8 cellular contexts compared by ENCODE assay signal in the genomic region with DNA sequence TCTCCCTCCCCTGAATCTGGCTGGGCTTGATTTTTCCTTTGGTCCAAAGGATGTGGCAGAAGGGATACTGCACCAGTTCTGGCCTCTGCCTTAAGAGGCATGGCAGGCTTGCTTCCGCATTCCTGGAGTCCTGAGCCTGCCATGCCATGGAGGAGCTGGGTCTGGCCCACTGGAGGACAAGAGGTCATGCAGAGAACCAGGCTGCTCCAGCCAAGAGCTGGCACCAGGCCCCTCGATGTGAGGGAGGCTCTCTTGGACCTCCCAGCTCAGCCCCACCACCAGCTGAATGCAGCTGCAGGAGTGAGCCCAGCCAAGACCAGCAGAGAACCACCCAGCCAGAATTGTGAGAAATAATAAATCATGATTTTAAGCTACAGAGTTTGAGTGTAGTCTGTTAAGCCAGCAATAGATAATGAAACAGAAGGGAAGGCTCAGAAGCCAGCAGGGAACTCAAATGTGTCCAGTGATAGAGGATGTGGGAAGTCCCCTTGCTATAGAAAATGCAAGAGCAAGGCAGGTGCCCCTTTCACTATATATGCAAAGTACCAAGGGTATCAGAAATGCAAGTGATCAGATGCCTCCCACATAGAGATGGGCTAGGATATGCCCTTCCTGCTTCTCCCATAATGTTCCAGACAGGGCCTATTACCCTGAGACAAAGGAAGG.
DNase-seq lines count a peak whose midpoint lies in the region; ATAC-seq and TF ChIP-seq lines count a peak whose summit lies in the region.
"Had no signal": no experiment of that assay in that cellular context is flagged by ENCODE, and none has a peak within 500 bp of the region (broad histone marks: within the 10 kb centered on the region; RNA-seq: fewer than 3 reads in every experiment).

No MANE protein-coding gene starts in this region.

- ATAC-seq in GM18517 (IDR thresholded peaks at IDR 0.05; ENCODE audit: unreplicated experiment) (peak; percentile 53), GM21786 (IDR thresholded peaks at IDR 0.05; ENCODE audit: unreplicated experiment) (peak; percentile 57), T-cell (replicated peaks in 1 of 4) (peak in 1 of 4 experiments; percentile 42), natural killer cell (no peak)

- WGBS in stomach, 5 donors, result 14 to 75% (median 73%) methylated on average over 1 to 2 of the region's 2 CpGs

- no peak overlapping the region for H3K4me3 ChIP-seq in stomach
- H3K4me3 ChIP-seq: uterus had no signal

- H3K36me3 ChIP-seq in stomach, result no peaks in the 10 kb centered on the region
- H3K36me3 ChIP-seq: uterus had no signal

- H3K27ac ChIP-seq in stomach, result no peak overlapping the region
- H3K27ac ChIP-seq: uterus had no signal

- intact Hi-C loops in natural killer cell (cut with micrococcal nuclease), result loop anchor here (5.0 to 10.0 kb wide), 3 partner anchors 48 to 234 kb away; no protein-coding TSS in a partner anchor
- intact Hi-C loops in stomach (cut with DNase I; ENCODE audit: low total_unique reads), result no loop called here

- TF ChIP-seq EP300 in stomach (IDR thresholded peaks at IDR 0.05), result no peak

- H3K27me3 ChIP-seq in stomach, result no peaks in the 10 kb centered on the region
- H3K27me3 ChIP-seq: uterus had no signal

- H3K27ac Mint-ChIP-seq in T-cell (peak overlapping the region; percentile 9 to 77), natural killer cell (peak overlapping the region; percentile 91 to 99)

- H3K4me3 Mint-ChIP-seq in T-cell (no peak overlapping the region), natural killer cell (peak overlapping the region; percentile 35)

- CTCF ChIA-PET in T-cell (lab: Charles Lee), result interaction anchor here in 1 of 2 donors (0.6 kb wide), 1 partner anchor 49 kb away, joined by 8 read pairs; no protein-coding TSS in a partner anchor

- no peak for TF ChIP-seq POLR2A in stomach (IDR thresholded peaks at IDR 0.05)
- no peak for TF ChIP-seq POLR2A in erythroblast (IDR thresholded peaks at IDR 0.05; ENCODE audit: low read length)

- no peaks in the 10 kb centered on the region for H3K9me3 ChIP-seq in stomach
- H3K9me3 ChIP-seq: uterus had no signal

- H3K9me3 Mint-ChIP-seq in T-cell (no peaks in the 10 kb centered on the region), natural killer cell (no peaks in the 10 kb centered on the region)

- H3K27me3 Mint-ChIP-seq in T-cell (no peaks in the 10 kb centered on the region), natural killer cell (ENCODE audit: low read depth in 2 of 2) (no peaks in the 10 kb centered on the region)

- POLR2A ChIA-PET in T-cell (lab: Charles Lee), result interaction anchor here in 1 of 2 donors (0.6 kb wide), 1 partner anchor 331 kb away, joined by 7 read pairs; no protein-coding TSS in a partner anchor

- H3K36me3 Mint-ChIP-seq in T-cell (no peaks in the 10 kb centered on the region), natural killer cell (no peaks in the 10 kb centered on the region)

- no peak for TF ChIP-seq CTCF in natural killer cell (IDR thresholded peaks at IDR 0.05)
- TF ChIP-seq CTCF in stomach (IDR thresholded peaks at IDR 0.05), result no peak

- peaks cover 58 to 65% (median 58%) of the 10 kb centered on the region in 3 donors for H3K4me1 Mint-ChIP-seq in T-cell
- H3K4me1 Mint-ChIP-seq in natural killer cell, result peaks cover 60 to 68% of the 10 kb centered on the region in 2 donors

- H3K4me1 ChIP-seq in stomach, result peaks cover 0 to 25% (median 2%) of the 10 kb centered on the region in 4 donors
- H3K4me1 ChIP-seq: uterus had no signal

- DNase-seq in T-cell, result no peak
- no peak for DNase-seq in natural killer cell
- DNase-seq in SIG-M5 (lab: John Stamatoyannopoulos, UW), result no peak
- DNase-seq in stomach, result no peak
- DNase-seq in erythroblast (lab: John Stamatoyannopoulos, UW), result no peak

Comparison
In these comparisons a context has a peak if more than half of its experiments do, and no peak if none do; other contexts are left out.
1. ATAC-seq: peak in GM18517 (single experiment) and GM21786 (single experiment); none in natural killer cell (0 of 3).